1 cellular context compared by ENCODE assay signal in genomic region chr5:52814749-52815148, GRCh38.
TF ChIP-seq lines count a peak whose summit lies in the region.

No MANE protein-coding gene starts in this region.

TF ChIP-seq in SK-N-SH, 30 proteins besides CTCF, POLR2A, EP300 and RAD21 (continued from another document):
- TF ChIP-seq ZBTB33 (IDR thresholded peaks at IDR 0.05; ENCODE audit: borderline replicate concordance, low read depth) = no peak
TF ChIP-seq in SK-N-SH: peak in this region for 0.
